10 cellular contexts compared by ENCODE assay signal in genomic region chr2:112493858-112494648, GRCh38. TPM values are rescaled to one million over a fixed set of nuclear protein-coding genes. Genes with fewer than 3 reads are reported as not detected.
DNase-seq lines count a peak whose midpoint lies in the region; ATAC-seq and TF ChIP-seq lines count a peak whose summit lies in the region.
"Had no signal": no experiment of that assay in that cellular context is flagged by ENCODE, and none has a peak within 500 bp of the region (broad histone marks: within the 10 kb centered on the region; RNA-seq: fewer than 3 reads in every experiment).

No MANE protein-coding gene starts in this region.

- peaks cover 12% of the 10 kb centered on the region for H3K4me1 ChIP-seq in mammary epithelial cell (ENCODE audit: insufficient read depth, low read length)

- no peaks in the 10 kb centered on the region for H4K20me1 ChIP-seq in mammary epithelial cell (ENCODE audit: insufficient read depth, low read length)

- BruUV-seq in mammary epithelial cell (replicated peaks; lab: Mats Ljungman, UMichigan): no TSS peak

- no peaks in the 10 kb centered on the region for H3K27me3 ChIP-seq in BJ (ENCODE audit: control insufficient read depth, insufficient read depth, low read length)
- H3K27me3 ChIP-seq in mammary epithelial cell (ENCODE audit: insufficient read depth, low read length): no peaks in the 10 kb centered on the region

- H3K4me3 ChIP-seq in BJ (ENCODE audit: low read depth, low read length) (no peak overlapping the region), mammary epithelial cell (replicated peaks in 1 of 3; ENCODE audit: insufficient read depth in 1 of 3, low read depth in 2 of 3, low read length in 3 of 3) (no peak overlapping the region)

- ATAC-seq in left colon (peak; percentile 100), GM19455 (IDR thresholded peaks at IDR 0.05; ENCODE audit: unreplicated experiment) (no peak)
- ATAC-seq: left lobe of liver had no signal

- H3K36me3 ChIP-seq in BJ (ENCODE audit: control insufficient read depth, insufficient read depth, low read length) (0 out of 2 replicates have a peak, but pooled peaks cover 1% of the 10 kb centered on the region), mammary epithelial cell (ENCODE audit: insufficient read depth, low read length) (peaks cover 17% of the 10 kb centered on the region)

- POLR2A ChIA-PET in BJ (lab: Charles Lee): interaction anchor here (0.5 kb wide), 1 partner anchor 10 kb away, joined by 4 read pairs; no protein-coding TSS in a partner anchor

- WGBS in mammary epithelial cell (ENCODE audit: low coverage, missing lambda C conversion rate): 82% methylated on average over 9 of the region's 9 CpGs

- in situ Hi-C loops in mammary epithelial cell (cut with MboI; ENCODE audit: low sequenced_read_pairs in 2 of 2): no loop called here

- CTCF ChIA-PET in BJ (lab: Yijun Ruan, JAX) (interaction anchor here (1.2 to 1.7 kb wide), 3 partner anchors 10 to 234 kb away, joined by 5 to 8 read pairs (median 8); no protein-coding TSS in a partner anchor), mammary epithelial cell (lab: Charles Lee; ENCODE audit: low non-redundant PET) (interaction anchor here (0.7 kb wide), 1 partner anchor 233 kb away, joined by 5 read pairs; no protein-coding TSS in a partner anchor)

- no peak for TF ChIP-seq CTCF in BJ (IDR thresholded peaks at IDR 0.05; ENCODE audit: insufficient read depth, low read depth, low read length)
- no peak for TF ChIP-seq CTCF in mammary epithelial cell (conservative IDR thresholded peaks at IDR 0.05 in 1 of 2, IDR thresholded peaks at IDR 0.05 in 1 of 2; ENCODE audit: extremely low read depth in 1 of 2, insufficient read depth in 1 of 2, low read depth in 1 of 2, low read length in 2 of 2)

- DNase-seq in BJ (ENCODE audit: low read depth) (peak; percentile 23), LHCN-M2 (ENCODE audit: low read depth) (peak; percentile 88), mammary epithelial cell (peak; percentile 65), left colon (peak in 1 of 2 donors; percentile 35), NCI-H1105 treated with DMSO at 0.1 percent for 48 hours (lab: John Stamatoyannopoulos, UW) (no peak), NOMO-1 (lab: John Stamatoyannopoulos, UW; ENCODE audit: unreplicated experiment in 2 of 2) (no peak)
- no peak for DNase-seq in activated CD4-positive, alpha-beta T cell treated with anti-CD3 and anti-CD28 coated beads for 4 hours
- DNase-seq: RPMI8226 had no signal

- dilution Hi-C loops in mammary epithelial cell (cut with HindIII; ENCODE audit: low sequenced_read_pairs): no loop called here

- no peak overlapping the region for H3K9ac ChIP-seq in mammary epithelial cell (ENCODE audit: insufficient read depth, low read length)

- H2AFZ ChIP-seq in mammary epithelial cell (ENCODE audit: low read depth, low read length): no peak overlapping the region

- no peaks in the 10 kb centered on the region for H3K9me3 ChIP-seq in mammary epithelial cell (replicated peaks; ENCODE audit: insufficient read depth, low read length)

- H3K79me2 ChIP-seq in mammary epithelial cell (ENCODE audit: insufficient read depth, low read length): peaks cover 38% of the 10 kb centered on the region

- no peak overlapping the region for H3K27ac ChIP-seq in mammary epithelial cell (ENCODE audit: insufficient read depth, low read depth, low read length)

- intact Hi-C loops in mammary epithelial cell (cut with micrococcal nuclease): no loop called here
- intact Hi-C loops in left colon (cut with DNase I, micrococcal nuclease): no loop called here

- H3K4me2 ChIP-seq in mammary epithelial cell (ENCODE audit: insufficient read depth, low read depth, low read length): peak overlapping the region; percentile 38

RNA-seq across cellular contexts. Expression of gene TTL, which starts 12.1 kb away (rescaled TPM):
- 11.1 and 19.0 TPM in 2 replicates for polyA plus RNA-seq in BJ (2011; rRNA removed)
- polyA minus RNA-seq in BJ (2011; rRNA and poly(A)+ RNA removed): 27.1 and 27.4 TPM in 2 replicates
- total RNA-seq in LHCN-M2 (2014; rRNA removed): 53.9 and 57.6 TPM in 2 replicates
- polyA plus RNA-seq in LHCN-M2 (2012): 22.4 TPM
- 10 to 100 TPM; 64.6 to 68.5 TPM for total RNA-seq in mammary epithelial cell
- 24.5 TPM for polyA plus RNA-seq in mammary epithelial cell
- polyA minus RNA-seq in mammary epithelial cell: 65.2 TPM
- total RNA-seq in left colon: 10 to 100 TPM; 19.9 to 20.5 TPM

RNA-seq across cellular contexts. Expression of gene POLR1B, which starts 48.2 kb away (rescaled TPM):
- 11.8 and 13.9 TPM in 2 replicates for polyA plus RNA-seq in BJ (2011; rRNA removed)
- polyA minus RNA-seq in BJ (2011; rRNA and poly(A)+ RNA removed): 28.7 and 36.9 TPM in 2 replicates
- total RNA-seq in LHCN-M2 (2014; rRNA removed): 14.6 and 14.8 TPM in 2 replicates
- 5.6 TPM for polyA plus RNA-seq in LHCN-M2 (2012)
- total RNA-seq in mammary epithelial cell: 10 to 100 TPM; 23.0 to 41.1 TPM
- polyA plus RNA-seq in mammary epithelial cell: 17.6 TPM
- 65.0 TPM for polyA minus RNA-seq in mammary epithelial cell
- total RNA-seq in left colon: 10 to 100 TPM; 14.2 to 17.3 TPM

Comparison
In these comparisons a context has a peak if more than half of its experiments do, and no peak if none do; other contexts are left out.
1. DNase-seq: peak in BJ (single experiment), LHCN-M2 (single experiment) and mammary epithelial cell (single experiment); none in NCI-H1105 treated with DMSO at 0.1 percent for 48 hours (single experiment), NOMO-1 (0 of 2) and activated CD4-positive, alpha-beta T cell treated with anti-CD3 and anti-CD28 coated beads for 4 hours (0 of 2).